In the genomic region with DNA sequence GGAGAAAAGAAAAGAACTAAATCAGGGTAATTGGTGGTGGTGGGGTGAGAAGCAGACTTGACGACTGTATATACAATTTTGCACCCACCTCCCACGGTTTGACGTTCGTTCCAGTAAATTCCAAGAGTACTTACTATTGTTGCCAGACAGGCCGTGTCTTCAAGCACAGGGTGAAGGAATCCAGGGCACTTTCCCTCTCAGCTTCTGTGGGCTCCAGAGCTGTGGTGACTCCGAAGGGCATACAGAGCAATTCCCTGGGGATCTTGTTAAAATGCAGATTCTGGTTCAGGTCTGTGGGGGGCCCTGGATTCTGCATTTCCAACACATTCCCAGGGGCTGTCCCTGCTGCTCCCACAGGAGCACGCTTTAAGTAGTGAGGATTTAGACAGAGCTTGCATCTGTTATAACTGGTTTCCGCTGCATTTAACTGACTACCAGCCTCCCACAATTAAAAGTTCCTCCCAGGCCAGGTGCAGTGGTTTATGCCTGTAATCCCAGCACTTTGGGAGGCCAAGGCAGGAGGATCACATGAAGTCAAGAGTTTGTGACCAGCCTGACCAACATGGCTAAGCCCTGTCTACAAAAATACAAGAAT, we compare ENCODE assay signal across 23 cellular contexts.
"Had no signal": no experiment of that assay in that cellular context is flagged by ENCODE, and none has a peak within 500 bp of the region (broad histone marks: within the 10 kb centered on the region; RNA-seq: fewer than 3 reads in every experiment).

No MANE protein-coding gene starts in this region.

- H3K27ac ChIP-seq: ascending aorta, coronary artery, epithelial cell of prostate, thoracic aorta, upper lobe of left lung, VCaP had no signal

- H3K4me1 Mint-ChIP-seq: activated CD4-positive, alpha-beta T cell treated with anti-CD3 and anti-CD28 coated beads, Interleukin-2, amount 10 ng/mL, durations not matched to agents 7 days and 5 days; memory B cell; naive B cell; stimulated activated naive B cell treated with anti-CD40 and anti-IgM and Interleukin-4, amounts not matched to agents 10 μg/mL and 1 μg/mL and 100 μg/mL, for 72 hours had no signal

- H3K27me3 ChIP-seq: ascending aorta, upper lobe of left lung had no signal

- H3K9me2 ChIP-seq: SK-N-SH had no signal

- H3K27ac Mint-ChIP-seq: activated CD4-positive, alpha-beta T cell treated with anti-CD3 and anti-CD28 coated beads, Interleukin-2, amount 10 ng/mL, durations not matched to agents 7 days and 5 days; activated CD8-positive, alpha-beta T cell treated with anti-CD3 and anti-CD28 coated beads, Interleukin-2, amount 10 ng/mL, durations not matched to agents 7 days and 5 days; activated naive CD4-positive, alpha-beta T cell treated with anti-CD3 and anti-CD28 coated beads, Interleukin-2, amount 50 U/mL, for 72 hours; memory B cell; naive B cell; stimulated activated naive B cell treated with anti-CD40 and anti-IgM and Interleukin-4, amounts not matched to agents 10 μg/mL and 1 μg/mL and 100 μg/mL, for 72 hours had no signal

- H3K36me3 Mint-ChIP-seq: activated naive CD4-positive, alpha-beta T cell treated with anti-CD3 and anti-CD28 coated beads, Interleukin-2, amount 50 U/mL, for 72 hours; memory B cell had no signal

- H3K4me3 Mint-ChIP-seq: activated CD4-positive, alpha-beta T cell treated with anti-CD3 and anti-CD28 coated beads, Interleukin-2, amount 10 ng/mL, durations not matched to agents 7 days and 5 days; activated CD8-positive, alpha-beta T cell treated with anti-CD3 and anti-CD28 coated beads, Interleukin-2, amount 10 ng/mL, durations not matched to agents 7 days and 5 days; memory B cell; naive B cell; stimulated activated naive B cell treated with anti-CD40 and anti-IgM and Interleukin-4, amounts not matched to agents 10 μg/mL and 1 μg/mL and 100 μg/mL, for 72 hours had no signal

- H3K4me3 ChIP-seq: ascending aorta, coronary artery, thoracic aorta, upper lobe of left lung had no signal

- H3K4me2 ChIP-seq: SK-N-SH had no signal

- DNase-seq: activated CD4-positive, alpha-beta T cell treated with anti-CD3 and anti-CD28 coated beads, Interleukin-2, amount 10 ng/mL, durations not matched to agents 7 days and 5 days; activated CD4-positive, CD25-positive, alpha-beta regulatory T cell treated with anti-CD3 and anti-CD28 coated beads, Interleukin-2, amount 50 U/mL, for 72 hours; activated CD8-positive, alpha-beta T cell treated with anti-CD3 and anti-CD28 coated beads, Interleukin-2, amount 10 ng/mL, durations not matched to agents 7 days and 5 days; cerebellar nuclear complex; foreskin fibroblast; left cardiac atrium; naive B cell; occipital lobe; SK-N-SH; stimulated activated CD4-positive, alpha-beta T cell treated with anti-CD3 and anti-CD28 coated beads, Interleukin-2, amount 100 ng/mL, for 48 hours; stimulated activated CD8-positive, alpha-beta memory T cell treated with anti-CD3 and anti-CD28 coated beads, Interleukin-4, amount 100 ng/mL, for 48 hours; stimulated activated naive B cell treated with anti-CD40 and anti-IgM and Interleukin-4, amounts not matched to agents 10 μg/mL and 1 μg/mL and 100 μg/mL, for 72 hours; upper lobe of left lung had no signal

- ATAC-seq: activated CD8-positive, alpha-beta T cell treated with anti-CD3 and anti-CD28 coated beads, Interleukin-2, amount 10 ng/mL, durations not matched to agents 7 days and 5 days; activated naive CD4-positive, alpha-beta T cell treated with anti-CD3 and anti-CD28 coated beads, Interleukin-2, amount 50 U/mL, for 72 hours; left cardiac atrium; sciatic nerve; stimulated activated naive B cell treated with anti-CD40 and anti-IgM and Interleukin-4, amounts not matched to agents 10 μg/mL and 1 μg/mL and 100 μg/mL, for 72 hours had no signal

- H3K9ac ChIP-seq: SK-N-SH had no signal

- H3K4me1 ChIP-seq: ascending aorta, upper lobe of left lung had no signal

- FAIRE-seq: bronchial epithelial cell, islet of Langerhans had no signal

- H3K36me3 ChIP-seq: ascending aorta, thoracic aorta, upper lobe of left lung had no signal

- H3K9me3 Mint-ChIP-seq: activated CD4-positive, alpha-beta T cell treated with anti-CD3 and anti-CD28 coated beads, Interleukin-2, amount 10 ng/mL, durations not matched to agents 7 days and 5 days; activated naive CD4-positive, alpha-beta T cell treated with anti-CD3 and anti-CD28 coated beads, Interleukin-2, amount 50 U/mL, for 72 hours; memory B cell had no signal

- H3K9me3 ChIP-seq: ascending aorta, SK-N-SH, thoracic aorta, upper lobe of left lung had no signal
